ENCODE assay signal across 8 cellular contexts in the genomic region with DNA sequence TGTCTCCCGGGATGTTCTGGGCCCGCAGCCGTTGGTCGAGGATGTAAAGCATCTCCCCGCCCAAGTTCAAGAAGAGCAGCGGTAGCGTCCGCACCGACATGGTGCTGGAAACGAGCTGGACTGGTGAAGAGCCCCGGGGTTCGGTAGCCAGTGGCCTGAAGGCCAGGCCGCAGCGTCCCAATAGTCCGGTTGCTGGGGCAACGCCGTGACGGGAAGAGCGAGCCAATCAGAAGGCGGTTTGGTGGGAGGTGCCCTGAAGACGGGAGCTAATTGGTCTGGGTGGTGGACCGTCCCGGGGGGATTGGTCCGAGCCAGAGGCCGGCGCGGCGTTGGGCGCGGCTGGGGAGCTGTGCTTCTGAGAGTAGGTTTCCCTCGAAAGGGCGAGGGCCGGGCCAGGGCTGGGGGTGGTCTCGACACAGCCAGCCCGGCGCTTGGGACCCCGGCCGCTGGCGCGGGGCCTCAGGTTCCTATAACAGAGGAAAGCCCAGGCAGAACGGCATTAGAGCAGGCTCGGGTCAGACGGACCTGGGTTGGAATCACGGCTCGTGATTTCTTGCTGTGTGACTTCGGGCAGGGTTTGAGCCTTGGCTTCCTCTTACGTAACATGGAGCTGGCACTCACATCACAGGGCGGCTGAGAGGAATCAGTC. TPM values are rescaled to one million over a fixed set of nuclear protein-coding genes. Genes with fewer than 3 reads are reported as not detected.
DNase-seq lines count a peak whose midpoint lies in the region; TF ChIP-seq lines count a peak whose summit lies in the region.

Gene OSCP1 (minus strand): TSS at position 182 of the 649 bp plus-strand sequence. CDS start 82 bp downstream, at position 100.

- peak within 1 kb of the TSS; percentile 60 for H2AFZ ChIP-seq in neural progenitor cell (replicated peaks)

- H3K27ac Mint-ChIP-seq in activated naive CD4-positive, alpha-beta T cell treated with anti-CD3 and anti-CD28 coated beads for 36 hours, result peak within 1 kb of the TSS; percentile 71
- peak within 1 kb of the TSS; percentile 98 for H3K27ac Mint-ChIP-seq in neural progenitor cell

- H3K4me1 Mint-ChIP-seq in activated naive CD4-positive, alpha-beta T cell treated with anti-CD3 and anti-CD28 coated beads for 36 hours (ENCODE audit: low read depth), result peaks cover 17% of the 10 kb centered on the region
- peaks cover 32% of the 10 kb centered on the region for H3K4me1 Mint-ChIP-seq in neural progenitor cell

- H3K36me3 ChIP-seq in neural progenitor cell (no peaks in the 10 kb centered on the region), stomach smooth muscle (ENCODE audit: control insufficient read depth in 2 of 2, insufficient read depth in 2 of 2, low read length in 2 of 2) (peaks cover 6 to 12% of the 10 kb centered on the region in 2 donors)

- CTCF ChIA-PET in activated naive CD4-positive, alpha-beta T cell treated with anti-CD3 and anti-CD28 coated beads for 36 hours (lab: Charles Lee), result interaction anchor here (0.7 to 1.2 kb wide), 2 partner anchors 11 to 82 kb away, joined by 3 read pairs; no protein-coding TSS in a partner anchor

- H3F3A ChIP-seq in neural progenitor cell (ENCODE audit: low read depth), result peaks cover 11% of the 10 kb centered on the region

- intact Hi-C loops in activated naive CD4-positive, alpha-beta T cell treated with anti-CD3 and anti-CD28 coated beads for 36 hours (cut with micrococcal nuclease), result loop anchor here (1.0 kb wide), 2 partner anchors 14 to 226 kb away; partner anchors contain the start of genes MRPS15 and THRAP3

- H3K4me2 ChIP-seq in neural progenitor cell, result peak within 1 kb of the TSS; percentile 80

- no peaks in the 10 kb centered on the region for H3K4me1 ChIP-seq in neural progenitor cell
- H3K4me1 ChIP-seq in stomach smooth muscle (ENCODE audit: control insufficient read depth, insufficient read depth, low read length), result peaks cover 9% of the 10 kb centered on the region

- H3K27me3 Mint-ChIP-seq in activated naive CD4-positive, alpha-beta T cell treated with anti-CD3 and anti-CD28 coated beads for 36 hours (ENCODE audit: low read depth), result no peaks in the 10 kb centered on the region
- no peaks in the 10 kb centered on the region for H3K27me3 Mint-ChIP-seq in neural progenitor cell (ENCODE audit: insufficient read depth, low read depth)

- H3K27me3 ChIP-seq in neural progenitor cell (no peaks in the 10 kb centered on the region), stomach smooth muscle (ENCODE audit: control insufficient read depth in 1 of 2, insufficient read depth in 2 of 2, low read length in 2 of 2) (no peaks in the 10 kb centered on the region)

- H4K20me1 ChIP-seq in neural progenitor cell (ENCODE audit: low read depth), result no peaks in the 10 kb centered on the region

- H3K36me3 Mint-ChIP-seq in activated naive CD4-positive, alpha-beta T cell treated with anti-CD3 and anti-CD28 coated beads for 36 hours (ENCODE audit: low read depth), result no peaks in the 10 kb centered on the region
- H3K36me3 Mint-ChIP-seq in neural progenitor cell, result peaks cover 4% of the 10 kb centered on the region

- H3K4me3 ChIP-seq in neural progenitor cell (peak within 1 kb of the TSS; percentile 58), stomach smooth muscle (ENCODE audit: low read length in 2 of 2) (peak within 1 kb of the TSS; percentile 90 to 93)

- DNase-seq in EL (peak; percentile 96), H4 (ENCODE audit: low spot score) (peak; percentile 93), M059J (ENCODE audit: low read depth) (peak; percentile 97), SIG-M5 treated with dmso at 0.1 percent for 504 hours (lab: John Stamatoyannopoulos, UW; ENCODE audit: unreplicated experiment) (peak; percentile 87), foreskin melanocyte (peak; percentile 93), neural progenitor cell (ENCODE audit: low spot score) (peak; percentile 98)
- peak; percentile 87 for DNase-seq in activated naive CD4-positive, alpha-beta T cell treated with anti-CD3 and anti-CD28 coated beads for 36 hours

- H3K27ac ChIP-seq in neural progenitor cell, result peak within 1 kb of the TSS; percentile 69
- peak within 1 kb of the TSS; percentile 95 for H3K27ac ChIP-seq in stomach smooth muscle (ENCODE audit: low read length)

- H3K9me3 ChIP-seq in neural progenitor cell (ENCODE audit: low read depth) (no peaks in the 10 kb centered on the region), stomach smooth muscle (ENCODE audit: control insufficient read depth in 2 of 2, low read length in 2 of 2) (no peaks in the 10 kb centered on the region)

- TF ChIP-seq CTCF in neural progenitor cell (IDR thresholded peaks at IDR 0.05), result no peak

- H3K4me3 Mint-ChIP-seq in activated naive CD4-positive, alpha-beta T cell treated with anti-CD3 and anti-CD28 coated beads for 36 hours, result peak within 1 kb of the TSS; percentile 90
- H3K4me3 Mint-ChIP-seq in neural progenitor cell, result peak within 1 kb of the TSS; percentile 96

- H3K9me3 Mint-ChIP-seq in activated naive CD4-positive, alpha-beta T cell treated with anti-CD3 and anti-CD28 coated beads for 36 hours, result no peaks in the 10 kb centered on the region
- no peaks in the 10 kb centered on the region for H3K9me3 Mint-ChIP-seq in neural progenitor cell

- H3K9ac ChIP-seq in neural progenitor cell, result peak within 1 kb of the TSS; percentile 46
- H3K9ac ChIP-seq in stomach smooth muscle (ENCODE audit: low read length in 2 of 2), result peak within 1 kb of the TSS; percentile 79 to 94

- no peaks in the 10 kb centered on the region for H3K79me2 ChIP-seq in neural progenitor cell (ENCODE audit: low read depth)

RNA-seq across cellular contexts. Expression of gene OSCP1, which starts in this region (rescaled TPM):
- 6.9 and 8.4 TPM in 2 replicates for total RNA-seq in H4 (2014; rRNA removed; shearing (Covaris generic))
- 4.2 and 9.0 TPM in 2 replicates for total RNA-seq in M059J (2014; rRNA removed; shearing (Covaris generic))
- total RNA-seq in activated naive CD4-positive, alpha-beta T cell treated with anti-CD3 and anti-CD28 coated beads for 36 hours, result 1 to 10 TPM; 2.2 to 2.6 TPM
- total RNA-seq in neural progenitor cell (ENCODE audit: low replicate concordance), result 7.8 and 8.2 TPM in 2 replicates

Comparison
In these comparisons a context has a peak if more than half of its experiments do, and no peak if none do; other contexts are left out.
1. Peak in every context shown above with its lines: DNase-seq, H3K4me3 ChIP-seq and H3K27ac ChIP-seq.